ENCODE assay signal across 22 cellular contexts in genomic region chr6:12313311-12313991, GRCh38. TPM values are rescaled to one million over a fixed set of nuclear protein-coding genes. Genes with fewer than 3 reads are reported as not detected.
DNase-seq lines count a peak whose midpoint lies in the region; ATAC-seq, FAIRE-seq and TF ChIP-seq lines count a peak whose summit lies in the region.
"Had no signal": no experiment of that assay in that cellular context is flagged by ENCODE, and none has a peak within 500 bp of the region (broad histone marks: within the 10 kb centered on the region; RNA-seq: fewer than 3 reads in every experiment).

No MANE protein-coding gene starts in this region.

- no peaks in the 10 kb centered on the region for H3K27me3 ChIP-seq in HCT116 (ENCODE audit: insufficient read depth, low read length)
- H3K27me3 ChIP-seq in SK-N-SH (ENCODE audit: insufficient read depth), result no peaks in the 10 kb centered on the region
- no peaks in the 10 kb centered on the region for H3K27me3 ChIP-seq in keratinocyte (ENCODE audit: control insufficient read depth, extremely low read depth, insufficient read depth, low read length)
- no peaks in the 10 kb centered on the region for H3K27me3 ChIP-seq in stomach
- H3K27me3 ChIP-seq: brain microvascular endothelial cell, heart left ventricle had no signal

- H3K4me3 ChIP-seq in HCT116 (replicated peaks in 1 of 2; ENCODE audit: low read depth in 1 of 2, low read length in 2 of 2), result no peak overlapping the region
- H3K4me3 ChIP-seq in SK-N-SH (ENCODE audit: low read depth in 2 of 2, low read length in 1 of 2), result no peak overlapping the region
- H3K4me3 ChIP-seq in keratinocyte (ENCODE audit: control insufficient read depth in 2 of 3, extremely low read depth in 1 of 3, insufficient read depth in 2 of 3, low read depth in 1 of 3, low read length in 3 of 3), result peak overlapping the region; percentile 1 to 64 (median 54)
- no peak overlapping the region for H3K4me3 ChIP-seq in stomach
- H3K4me3 ChIP-seq: heart left ventricle had no signal

- no peaks in the 10 kb centered on the region for H3K9me2 ChIP-seq in HCT116 (ENCODE audit: insufficient read depth)
- H3K9me2 ChIP-seq in SK-N-SH, result 0 out of 2 replicates have a peak, but pooled peaks cover 4% of the 10 kb centered on the region

- POLR2A ChIA-PET in HCT116 (lab: Charles Lee) (no interaction called here), SK-N-SH (lab: Yijun Ruan, JAX) (no interaction called here)

- peaks cover 4% of the 10 kb centered on the region in 2 experiments; a peak in 1 of 4 replicates for H3K9me3 ChIP-seq in HCT116 (ENCODE audit: control insufficient read depth in 1 of 2, insufficient read depth in 1 of 2, low read depth in 1 of 2, low read length in 2 of 2)
- H3K9me3 ChIP-seq in SK-N-SH, result no peaks in the 10 kb centered on the region
- H3K9me3 ChIP-seq in keratinocyte (ENCODE audit: control insufficient read depth, low read depth, low read length), result no peaks in the 10 kb centered on the region
- peaks cover 0 to 5% (median 2%) of the 10 kb centered on the region in 4 donors for H3K9me3 ChIP-seq in stomach

- H3F3A ChIP-seq in SK-N-SH (replicated peaks; ENCODE audit: insufficient read depth), result peaks cover 17% of the 10 kb centered on the region

- whole genome bisulfite sequencing in SK-N-SH (ENCODE audit: low lambda C conversion rate), result 80% methylated on average over 12 of the region's 12 CpGs
- 61 to 74% (median 72%) methylated on average over 12 of the region's 12 CpGs for WGBS in stomach, 5 donors

- H3K27ac ChIP-seq in HCT116 (ENCODE audit: low read depth, low read length) (no peak overlapping the region), SK-N-SH (ENCODE audit: low read depth in 2 of 2, low read length in 1 of 2) (peak overlapping the region in 1 of 2 experiments; percentile 41; a peak in 2 of 4 replicates), keratinocyte (ENCODE audit: control insufficient read depth, insufficient read depth, low read length) (peak overlapping the region; percentile 90), stomach (peak overlapping the region in 4 of 5 donors; percentile 7 to 63 (median 48))
- H3K27ac ChIP-seq: brain microvascular endothelial cell, heart left ventricle had no signal

- intact Hi-C loops in HCT116 (cut with micrococcal nuclease), result no loop called here
- intact Hi-C loops in stomach (cut with DNase I; ENCODE audit: low total_unique reads), result no loop called here

- no peaks in the 10 kb centered on the region for H3K9me1 ChIP-seq in keratinocyte (ENCODE audit: control insufficient read depth, extremely low read depth, insufficient read depth, low read length)

- DNase-seq in HCT116 (ENCODE audit: low read depth, low spot score), result no peak
- no peak for DNase-seq in SK-N-SH
- DNase-seq in keratinocyte (ENCODE audit: low read depth, low spot score), result no peak
- DNase-seq in stomach, result no peak
- DNase-seq in cerebellar cortex (ENCODE audit: low spot score), result no peak
- DNase-seq: activated B cell treated with CpG ODN at 0.5 μM for 24 hours; activated CD4-positive, alpha-beta T cell treated with anti-CD3 and anti-CD28 coated beads, Interleukin-2, amount 50 U/mL, for 48 hours; brain microvascular endothelial cell; CD4-positive, CD25-positive, alpha-beta regulatory T cell; cortex of kidney; DMS153; heart left ventricle; midbrain; natural killer cell; NCI-H1105; NCI-H2081 treated with DMSO at 0.1 percent for 48 hours; NCI-H510A; posterior cingulate gyrus; T1000 had no signal

- no peak for TF ChIP-seq EP300 in SK-N-SH (IDR thresholded peaks at IDR 0.05; ENCODE audit: borderline replicate concordance in 1 of 2, low read depth in 1 of 2, low read length in 1 of 2)
- no peak for TF ChIP-seq EP300 in stomach (IDR thresholded peaks at IDR 0.05)

- no peak for FAIRE-seq in keratinocyte (lab: Jason Lieb, UNC)

- H2AFZ ChIP-seq in HCT116 (ENCODE audit: low read depth, low read length, poor library complexity, severe bottlenecking), result peak overlapping the region; percentile 86
- H2AFZ ChIP-seq in SK-N-SH (ENCODE audit: low read depth), result peak overlapping the region; percentile 37; the same call in 1 of the 2 replicates
- peak overlapping the region; percentile 44 for H2AFZ ChIP-seq in keratinocyte (ENCODE audit: control insufficient read depth, low read length)

- CTCF ChIA-PET in HCT116 (lab: Charles Lee) (interaction anchor here (0.7 to 0.9 kb wide), 2 partner anchors 23 to 27 kb away, joined by 3 to 4 read pairs; partner anchors contain the start of gene EDN1), SK-N-SH (lab: Yijun Ruan, JAX) (interaction anchor here (0.7 to 1.1 kb wide), 2 partner anchors 12 to 24 kb away, joined by 4 read pairs; no protein-coding TSS in a partner anchor)

- no peak for ATAC-seq in HCT116
- ATAC-seq in HG03571 (IDR thresholded peaks at IDR 0.05; ENCODE audit: unreplicated experiment), result no peak
- no peak for ATAC-seq in GM19395 (IDR thresholded peaks at IDR 0.05; ENCODE audit: unreplicated experiment)
- ATAC-seq in GM19455 (IDR thresholded peaks at IDR 0.05; ENCODE audit: unreplicated experiment), result no peak
- ATAC-seq: heart left ventricle, natural killer cell had no signal

- RAD21 ChIA-PET in HCT116 (lab: Charles Lee; ENCODE audit: low non-redundant PET in 1 of 2, low total read pairs in 2 of 2, uncharacterized antibody in 2 of 2, unreplicated experiment in 2 of 2), result no interaction called here

- H3K9ac ChIP-seq in HCT116 (ENCODE audit: low read length), result 0 out of 2 replicates have a peak overlapping the region, but pooled peaks have one; percentile 16
- no peak overlapping the region for H3K9ac ChIP-seq in SK-N-SH
- H3K9ac ChIP-seq in keratinocyte (ENCODE audit: control insufficient read depth, extremely low read depth, insufficient read depth, low read length), result peak overlapping the region; percentile 81

- dilution Hi-C loops in keratinocyte (cut with MboI; ENCODE audit: extremely low pct_ligation_motif_present, low sequenced_read_pairs), result no loop called here

- BruUV-seq in HCT116 (replicated peaks; lab: Mats Ljungman, UMichigan), result no TSS peak

- no peaks in the 10 kb centered on the region for H3K79me2 ChIP-seq in HCT116 (ENCODE audit: insufficient read depth, low read length)
- no peaks in the 10 kb centered on the region for H3K79me2 ChIP-seq in SK-N-SH (ENCODE audit: insufficient read depth)
- H3K79me2 ChIP-seq in keratinocyte (ENCODE audit: control insufficient read depth, insufficient read depth, low read length), result no peaks in the 10 kb centered on the region

- H3K4me2 ChIP-seq in HCT116 (ENCODE audit: low read length) (peak overlapping the region; percentile 61), SK-N-SH (no peak overlapping the region; the same call in 1 of the 2 replicates), keratinocyte (ENCODE audit: control insufficient read depth, extremely low read depth, insufficient read depth, low read depth, low read length) (peak overlapping the region; percentile 96)

- H3K4me1 ChIP-seq in HCT116 (ENCODE audit: control insufficient read depth in 1 of 2, insufficient read depth in 2 of 2, low read length in 2 of 2), result peaks cover 0 to 26% of the 10 kb centered on the region in 2 experiments; a peak in 2 of 4 replicates
- H3K4me1 ChIP-seq in SK-N-SH (ENCODE audit: control insufficient read depth in 1 of 2, insufficient read depth in 2 of 2, low read depth in 1 of 2, low read length in 1 of 2), result no peaks in the 10 kb centered on the region
- peaks cover 29% of the 10 kb centered on the region for H3K4me1 ChIP-seq in keratinocyte (ENCODE audit: control insufficient read depth, extremely low read depth, insufficient read depth, low read length)
- peaks cover 0 to 17% (median 7%) of the 10 kb centered on the region in 4 donors for H3K4me1 ChIP-seq in stomach

- TF ChIP-seq POLR2A in HCT116 (IDR thresholded peaks at IDR 0.05; ENCODE audit: borderline replicate concordance, extremely low read depth, insufficient read depth, insufficient read length) (no peak), stomach (IDR thresholded peaks at IDR 0.05) (no peak)

- no peaks in the 10 kb centered on the region for H4K20me1 ChIP-seq in HCT116 (ENCODE audit: insufficient read depth)
- H4K20me1 ChIP-seq in SK-N-SH (ENCODE audit: insufficient read depth), result no peaks in the 10 kb centered on the region
- H4K20me1 ChIP-seq in keratinocyte (ENCODE audit: control insufficient read depth, extremely low read depth, insufficient read depth, low read length), result no peaks in the 10 kb centered on the region

- TF ChIP-seq RAD21 in HCT116 (IDR thresholded peaks at IDR 0.05; ENCODE audit: low read depth), result no peak
- TF ChIP-seq RAD21 in SK-N-SH (IDR thresholded peaks at IDR 0.05; ENCODE audit: low read length), result no peak

- H3K36me3 ChIP-seq in HCT116 (ENCODE audit: control insufficient read depth in 1 of 2, insufficient read depth in 2 of 2, low read length in 2 of 2), result no peaks in the 10 kb centered on the region
- no peaks in the 10 kb centered on the region for H3K36me3 ChIP-seq in SK-N-SH (replicated peaks in 1 of 2; ENCODE audit: control insufficient read depth in 1 of 2, insufficient read depth in 2 of 2, low read length in 1 of 2)
- no peaks in the 10 kb centered on the region for H3K36me3 ChIP-seq in keratinocyte (ENCODE audit: control insufficient read depth in 2 of 2, extremely low read depth in 1 of 2, insufficient read depth in 2 of 2, low read length in 2 of 2)
- H3K36me3 ChIP-seq in stomach, result no peaks in the 10 kb centered on the region
- H3K36me3 ChIP-seq: brain microvascular endothelial cell, heart left ventricle had no signal

- TF ChIP-seq CTCF in HCT116 (IDR thresholded peaks at IDR 0.05 in 2 of 3, conservative IDR thresholded peaks at IDR 0.05 in 1 of 3; ENCODE audit: borderline replicate concordance in 1 of 3, insufficient read depth in 1 of 3, low read depth in 2 of 3, low read length in 2 of 3), result no peak
- no peak for TF ChIP-seq CTCF in SK-N-SH (IDR thresholded peaks at IDR 0.05)
- no peak for TF ChIP-seq CTCF in keratinocyte (optimal IDR thresholded peaks at IDR 0.05 in 1 of 3, IDR thresholded peaks at IDR 0.05 in 1 of 3, conservative IDR thresholded peaks at IDR 0.05 in 1 of 3; ENCODE audit: extremely low read depth in 1 of 3, insufficient read depth in 2 of 3, low read length in 3 of 3)
- TF ChIP-seq CTCF in stomach (IDR thresholded peaks at IDR 0.05), result no peak

TF ChIP-seq in SK-N-SH, 30 proteins besides CTCF, POLR2A, EP300 and RAD21 (continues in another document):
- TF ChIP-seq FOXM1 (IDR thresholded peaks at IDR 0.05; ENCODE audit: low read depth), result no peak

RNA-seq across cellular contexts. Expression of gene EDN1, which starts 23.3 kb away (rescaled TPM):
- 0.22 TPM for total RNA-seq in HCT116 (2021; ENCODE audit: unreplicated experiment)
- 0.25 and 0.26 TPM in 2 replicates for polyA plus RNA-seq in HCT116 (2012)
- polyA plus RNA-seq in SK-N-SH (2012; rRNA removed), result 1.3 TPM in 2 replicates
- 1.5 and 1.6 TPM in 2 replicates for polyA plus RNA-seq in SK-N-SH (2012; cell fraction: cytosol; rRNA removed)
- polyA plus RNA-seq in SK-N-SH (2012; cell fraction: nucleus; rRNA removed), result 1.7 and 3.4 TPM in 2 replicates
- polyA plus RNA-seq in keratinocyte, result 17.2 to 19.7 TPM (median 18.0 TPM) in 3 replicates
- 13.7 TPM for polyA plus RNA-seq in keratinocyte (2011; ENCODE audit: low read depth)
- polyA plus RNA-seq in keratinocyte (2011; cell fraction: cytosol; rRNA removed), result 8.8 and 14.9 TPM in 2 replicates
- polyA plus RNA-seq in keratinocyte (2011; cell fraction: nucleus; rRNA removed), result 41.0 and 50.4 TPM in 2 replicates
- polyA plus RNA-seq in keratinocyte (2012; ENCODE audit: low replicate concordance), result 13.0 and 13.5 TPM in 2 replicates
- polyA minus RNA-seq in keratinocyte, result 6.3 to 7.3 TPM (median 7.1 TPM) in 3 replicates
- 9.4 TPM for polyA minus RNA-seq in keratinocyte (2011; cell fraction: cytosol; rRNA and poly(A)+ RNA removed)
- polyA minus RNA-seq in keratinocyte (2011; cell fraction: nucleus; rRNA and poly(A)+ RNA removed), result 11.9 and 12.2 TPM in 2 replicates
- 10 to 100 TPM in 4 of 5 donors, under 1 TPM in 1; 0.58 to 95.1 (median 19.1) TPM for total RNA-seq in stomach
- polyA plus RNA-seq in stomach, result 1 to 10 TPM; 4.4 to 6.5 (median 6.1) TPM
- polyA plus RNA-seq: CD4-positive, CD25-positive, alpha-beta regulatory T cell had no signal

Comparison
In these comparisons a context has a peak if more than half of its experiments do, and no peak if none do; other contexts are left out.
1. H3K4me3 ChIP-seq: peak in keratinocyte (3 of 3); none in HCT116 (0 of 2), SK-N-SH (0 of 2) and stomach (0 of 4).
2. Peak in every context shown above with its lines, with median percentiles within 50 percentile points of each other: H2AFZ ChIP-seq.